In the genomic region with DNA sequence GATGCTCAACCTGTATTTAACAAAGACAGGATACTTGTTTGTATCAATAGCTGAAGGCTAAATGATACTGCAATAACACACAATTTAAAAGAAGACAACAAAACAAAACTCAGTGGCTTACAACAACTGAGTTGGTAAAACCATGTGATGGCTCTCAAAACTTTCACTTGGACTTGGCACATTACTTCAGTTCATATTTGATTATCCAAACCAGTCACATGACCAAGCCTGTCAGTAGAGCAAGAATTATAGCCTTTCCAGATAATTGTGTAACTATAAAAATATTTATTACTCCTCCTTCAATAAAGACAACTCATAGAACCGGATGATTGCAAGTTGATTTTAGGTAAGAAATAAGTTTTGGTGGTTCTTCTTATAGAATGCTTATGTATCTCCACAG, we compare ENCODE assay signal across 14 cellular contexts.
"Had no signal": no experiment of that assay in that cellular context is flagged by ENCODE, and none has a peak within 500 bp of the region (broad histone marks: within the 10 kb centered on the region; RNA-seq: fewer than 3 reads in every experiment).

No MANE protein-coding gene starts in this region.

- H3K9me3 Mint-ChIP-seq: activated CD4-positive, alpha-beta memory T cell treated with anti-CD3 and anti-CD28 coated beads, Interleukin-2, amount 10 ng/mL, durations not matched to agents 7 days and 5 days; activated T-helper 1 cell treated with anti-CD3 and anti-CD28 coated beads, Interleukin-12 subunit alpha, Interleukin-12 subunit beta, Interleukin-2, Interleukin-4 antibody, amounts not matched to agents 30 ng/mL and 10 ng/mL and 1 ng/mL, durations not matched to agents 14 hours and 24 hours and 36 hours; immature natural killer cell; memory B cell; natural killer cell; stimulated activated naive CD8-positive, alpha-beta T cell treated with anti-CD3 and anti-CD28 coated beads, Interleukin-15, Interleukin-2, amounts not matched to agents 100 ng/mL and 50 ng/mL, for 24 hours had no signal

- ATAC-seq: left colon, natural killer cell had no signal

- H3K36me3 Mint-ChIP-seq: natural killer cell had no signal

- H3K4me1 Mint-ChIP-seq: immature natural killer cell, memory B cell, natural killer cell had no signal

- H3K4me3 Mint-ChIP-seq: activated CD4-positive, alpha-beta memory T cell treated with anti-CD3 and anti-CD28 coated beads, Interleukin-2, amount 10 ng/mL, durations not matched to agents 7 days and 5 days; activated T-helper 1 cell treated with anti-CD3 and anti-CD28 coated beads, Interleukin-12 subunit alpha, Interleukin-12 subunit beta, Interleukin-2, Interleukin-4 antibody, amounts not matched to agents 30 ng/mL and 10 ng/mL and 1 ng/mL, durations not matched to agents 14 hours and 24 hours and 36 hours; immature natural killer cell; memory B cell; natural killer cell; stimulated activated naive CD8-positive, alpha-beta T cell treated with anti-CD3 and anti-CD28 coated beads, Interleukin-15, Interleukin-2, amounts not matched to agents 100 ng/mL and 50 ng/mL, for 24 hours had no signal

- DNase-seq: activated CD4-positive, alpha-beta memory T cell treated with anti-CD3 and anti-CD28 coated beads, Interleukin-2, amount 10 ng/mL, durations not matched to agents 7 days and 5 days; activated CD4-positive, alpha-beta T cell treated with anti-CD3 and anti-CD28 coated beads for 1 hour; activated CD8-positive, alpha-beta memory T cell treated with anti-CD3 and anti-CD28 coated beads, Interleukin-2, amount 50 U/mL, for 4 hours; activated naive CD4-positive, alpha-beta T cell; cortex of kidney; effector CD8-positive, alpha-beta T cell; immature natural killer cell; left colon; natural killer cell; nucleus accumbens; stimulated activated CD4-positive, alpha-beta T cell treated with anti-CD3 and anti-CD28 coated beads, Interleukin-4, amount 100 ng/mL, for 1 hour had no signal

- H3K27me3 Mint-ChIP-seq: activated CD4-positive, alpha-beta memory T cell treated with anti-CD3 and anti-CD28 coated beads, Interleukin-2, amount 10 ng/mL, durations not matched to agents 7 days and 5 days; memory B cell; stimulated activated naive CD8-positive, alpha-beta T cell treated with anti-CD3 and anti-CD28 coated beads, Interleukin-15, Interleukin-2, amounts not matched to agents 100 ng/mL and 50 ng/mL, for 24 hours had no signal

- H3K27ac Mint-ChIP-seq: activated CD4-positive, alpha-beta memory T cell treated with anti-CD3 and anti-CD28 coated beads, Interleukin-2, amount 10 ng/mL, durations not matched to agents 7 days and 5 days; activated T-helper 1 cell treated with anti-CD3 and anti-CD28 coated beads, Interleukin-12 subunit alpha, Interleukin-12 subunit beta, Interleukin-2, Interleukin-4 antibody, amounts not matched to agents 30 ng/mL and 10 ng/mL and 1 ng/mL, durations not matched to agents 14 hours and 24 hours and 36 hours; memory B cell; natural killer cell; stimulated activated naive CD8-positive, alpha-beta T cell treated with anti-CD3 and anti-CD28 coated beads, Interleukin-15, Interleukin-2, amounts not matched to agents 100 ng/mL and 50 ng/mL, for 24 hours had no signal
